1 cellular context compared by ENCODE assay signal in the genomic region with DNA sequence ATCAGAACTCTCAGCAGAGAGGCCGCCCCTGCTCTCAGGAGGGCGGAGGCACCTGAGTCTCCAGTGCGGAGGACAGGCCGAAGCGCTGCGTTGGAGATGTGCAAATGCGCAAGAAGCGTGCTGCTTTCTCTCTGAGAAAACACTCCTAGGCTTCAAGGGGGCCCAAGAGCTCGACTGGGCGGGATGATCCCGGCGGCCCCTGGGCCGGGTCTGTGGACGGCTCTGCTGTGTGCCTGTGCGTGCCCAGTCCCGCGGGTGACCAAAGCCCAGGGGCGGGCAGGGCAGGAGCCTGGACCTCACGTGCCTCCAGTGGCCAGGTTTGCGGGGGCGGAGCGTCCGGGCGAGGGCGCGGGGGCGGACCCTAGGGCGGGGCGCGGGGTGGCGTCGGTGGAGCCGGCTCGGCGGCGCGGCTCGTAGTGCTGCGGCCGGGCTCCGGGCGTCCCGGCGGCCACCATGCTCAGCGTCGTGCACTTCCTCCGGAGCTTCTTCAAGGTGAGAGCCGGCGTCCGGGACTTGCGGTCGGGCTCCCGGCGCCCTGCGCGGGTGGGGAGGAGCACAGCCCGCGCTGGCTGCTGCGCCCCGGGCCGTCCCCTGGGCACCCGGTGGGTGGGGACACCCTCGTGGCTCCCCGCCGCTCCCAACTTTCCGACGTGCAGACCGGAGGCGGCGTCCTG.
TF ChIP-seq lines count a peak whose summit lies in the region.

A gene with protein sequence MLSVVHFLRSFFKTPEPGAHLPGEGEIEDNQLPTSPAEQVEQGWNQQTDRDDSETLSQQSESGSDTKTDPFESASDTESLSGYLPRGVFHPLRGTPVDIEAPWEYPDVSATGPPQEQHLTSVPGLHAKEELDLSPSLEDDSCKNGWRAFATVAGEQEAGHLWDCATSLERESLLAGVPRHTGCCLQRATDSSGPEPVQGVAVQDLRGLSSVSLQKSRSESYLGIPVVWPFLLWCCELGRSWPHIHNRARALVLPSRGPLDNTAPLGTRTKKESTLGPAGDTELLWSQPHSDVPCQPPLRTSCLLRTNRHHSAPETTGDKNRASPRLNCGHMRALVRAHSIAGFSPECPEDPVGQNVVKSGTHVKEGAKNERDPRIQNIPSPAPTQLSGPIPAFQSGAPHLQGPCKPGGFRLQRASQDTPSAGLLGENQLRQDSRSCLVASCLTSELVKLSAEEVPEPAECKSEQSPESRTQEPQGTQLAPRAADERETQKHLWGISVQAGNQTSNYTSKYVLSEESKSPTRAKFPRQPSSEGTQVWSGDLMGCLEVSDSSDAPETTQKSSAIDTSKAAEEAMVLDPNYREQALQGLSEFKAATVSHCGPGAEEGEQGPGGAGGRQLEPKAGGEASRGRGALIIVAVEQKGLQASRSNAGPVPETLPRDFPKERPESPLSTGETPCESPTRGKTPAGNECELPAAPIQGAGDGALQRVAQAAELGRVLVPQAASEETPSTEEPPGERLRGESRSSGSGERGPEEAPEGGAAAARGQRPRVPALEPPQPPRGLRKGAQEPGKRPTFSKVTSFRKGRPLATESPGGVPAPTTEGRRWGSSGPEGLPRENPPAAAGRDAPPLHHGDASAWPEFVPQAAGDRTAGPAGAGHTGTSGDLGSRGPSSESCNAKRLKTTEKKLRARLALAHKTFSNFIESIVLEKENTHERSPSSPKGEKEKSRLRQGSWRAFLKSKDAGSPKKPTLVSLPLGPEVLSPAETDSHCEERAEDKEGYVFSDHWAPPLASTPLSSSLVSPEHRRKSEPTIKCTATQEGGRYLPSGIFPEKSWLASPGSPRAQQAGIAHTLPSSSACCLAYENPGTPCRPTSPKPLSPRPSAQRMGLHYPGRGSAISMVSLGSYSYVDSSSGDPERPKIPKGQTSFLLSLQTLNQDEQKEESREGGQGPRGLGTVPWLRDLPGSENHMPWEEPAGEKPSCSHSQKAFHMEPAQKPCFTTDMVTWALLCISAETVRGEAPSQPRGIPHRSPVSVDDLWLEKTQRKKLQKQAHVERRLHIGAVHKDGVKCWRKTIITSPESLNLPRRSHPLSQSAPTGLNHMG (N-terminal part only) (plus strand): TSS at position 414 of the 674 bp plus-strand sequence. CDS start 40 bp downstream, at position 454.

TF ChIP-seq in GM12878, 131 proteins besides CTCF, POLR2A, EP300 and RAD21 (continued from another document):
- TF ChIP-seq, protein P1, sequence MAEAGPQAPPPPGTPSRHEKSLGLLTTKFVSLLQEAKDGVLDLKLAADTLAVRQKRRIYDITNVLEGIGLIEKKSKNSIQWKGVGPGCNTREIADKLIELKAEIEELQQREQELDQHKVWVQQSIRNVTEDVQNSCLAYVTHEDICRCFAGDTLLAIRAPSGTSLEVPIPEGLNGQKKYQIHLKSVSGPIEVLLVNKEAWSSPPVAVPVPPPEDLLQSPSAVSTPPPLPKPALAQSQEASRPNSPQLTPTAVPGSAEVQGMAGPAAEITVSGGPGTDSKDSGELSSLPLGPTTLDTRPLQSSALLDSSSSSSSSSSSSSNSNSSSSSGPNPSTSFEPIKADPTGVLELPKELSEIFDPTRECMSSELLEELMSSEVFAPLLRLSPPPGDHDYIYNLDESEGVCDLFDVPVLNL (IDR thresholded peaks at IDR 0.05; ENCODE audit: low read depth, low read length): no peak
- TF ChIP-seq, protein P2, sequence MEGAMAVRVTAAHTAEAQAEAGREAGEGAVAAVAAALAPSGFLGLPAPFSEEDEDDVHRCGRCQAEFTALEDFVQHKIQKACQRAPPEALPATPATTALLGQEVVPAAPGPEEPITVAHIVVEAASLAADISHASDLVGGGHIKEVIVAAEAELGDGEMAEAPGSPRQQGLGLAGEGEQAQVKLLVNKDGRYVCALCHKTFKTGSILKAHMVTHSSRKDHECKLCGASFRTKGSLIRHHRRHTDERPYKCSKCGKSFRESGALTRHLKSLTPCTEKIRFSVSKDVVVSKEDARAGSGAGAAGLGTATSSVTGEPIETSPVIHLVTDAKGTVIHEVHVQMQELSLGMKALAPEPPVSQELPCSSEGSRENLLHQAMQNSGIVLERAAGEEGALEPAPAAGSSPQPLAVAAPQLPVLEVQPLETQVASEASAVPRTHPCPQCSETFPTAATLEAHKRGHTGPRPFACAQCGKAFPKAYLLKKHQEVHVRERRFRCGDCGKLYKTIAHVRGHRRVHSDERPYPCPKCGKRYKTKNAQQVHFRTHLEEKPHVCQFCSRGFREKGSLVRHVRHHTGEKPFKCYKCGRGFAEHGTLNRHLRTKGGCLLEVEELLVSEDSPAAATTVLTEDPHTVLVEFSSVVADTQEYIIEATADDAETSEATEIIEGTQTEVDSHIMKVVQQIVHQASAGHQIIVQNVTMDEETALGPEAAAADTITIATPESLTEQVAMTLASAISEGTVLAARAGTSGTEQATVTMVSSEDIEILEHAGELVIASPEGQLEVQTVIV (IDR thresholded peaks at IDR 0.05; ENCODE audit: borderline replicate concordance, partially characterized antibody): no peak
- TF ChIP-seq, protein P3, sequence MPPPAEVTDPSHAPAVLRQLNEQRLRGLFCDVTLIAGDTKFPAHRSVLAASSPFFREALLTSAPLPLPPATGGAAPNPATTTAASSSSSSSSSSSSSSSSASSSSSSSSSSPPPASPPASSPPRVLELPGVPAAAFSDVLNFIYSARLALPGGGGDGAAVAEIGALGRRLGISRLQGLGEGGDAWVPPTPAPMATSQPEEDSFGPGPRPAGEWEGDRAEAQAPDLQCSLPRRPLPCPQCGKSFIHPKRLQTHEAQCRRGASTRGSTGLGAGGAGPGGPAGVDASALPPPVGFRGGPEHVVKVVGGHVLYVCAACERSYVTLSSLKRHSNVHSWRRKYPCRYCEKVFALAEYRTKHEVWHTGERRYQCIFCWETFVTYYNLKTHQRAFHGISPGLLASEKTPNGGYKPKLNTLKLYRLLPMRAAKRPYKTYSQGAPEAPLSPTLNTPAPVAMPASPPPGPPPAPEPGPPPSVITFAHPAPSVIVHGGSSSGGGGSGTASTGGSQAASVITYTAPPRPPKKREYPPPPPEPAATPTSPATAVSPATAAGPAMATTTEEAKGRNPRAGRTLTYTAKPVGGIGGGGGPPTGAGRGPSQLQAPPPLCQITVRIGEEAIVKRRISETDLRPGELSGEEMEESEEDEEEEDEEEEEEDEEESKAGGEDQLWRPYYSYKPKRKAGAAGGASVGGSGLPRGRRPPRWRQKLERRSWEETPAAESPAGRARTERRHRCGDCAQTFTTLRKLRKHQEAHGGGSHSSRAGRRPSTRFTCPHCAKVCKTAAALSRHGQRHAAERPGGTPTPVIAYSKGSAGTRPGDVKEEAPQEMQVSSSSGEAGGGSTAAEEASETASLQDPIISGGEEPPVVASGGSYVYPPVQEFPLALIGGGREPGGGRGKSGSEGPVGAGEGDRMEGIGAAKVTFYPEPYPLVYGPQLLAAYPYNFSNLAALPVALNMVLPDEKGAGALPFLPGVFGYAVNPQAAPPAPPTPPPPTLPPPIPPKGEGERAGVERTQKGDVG (CRISPR knock-in tag; IDR thresholded peaks at IDR 0.05): no peak
- TF ChIP-seq KLF5 (IDR thresholded peaks at IDR 0.05; ENCODE audit: partially characterized antibody): no peak
- TF ChIP-seq, protein P4, sequence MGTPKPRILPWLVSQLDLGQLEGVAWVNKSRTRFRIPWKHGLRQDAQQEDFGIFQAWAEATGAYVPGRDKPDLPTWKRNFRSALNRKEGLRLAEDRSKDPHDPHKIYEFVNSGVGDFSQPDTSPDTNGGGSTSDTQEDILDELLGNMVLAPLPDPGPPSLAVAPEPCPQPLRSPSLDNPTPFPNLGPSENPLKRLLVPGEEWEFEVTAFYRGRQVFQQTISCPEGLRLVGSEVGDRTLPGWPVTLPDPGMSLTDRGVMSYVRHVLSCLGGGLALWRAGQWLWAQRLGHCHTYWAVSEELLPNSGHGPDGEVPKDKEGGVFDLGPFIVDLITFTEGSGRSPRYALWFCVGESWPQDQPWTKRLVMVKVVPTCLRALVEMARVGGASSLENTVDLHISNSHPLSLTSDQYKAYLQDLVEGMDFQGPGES (IDR thresholded peaks at IDR 0.05): no peak
- TF ChIP-seq JUNB (IDR thresholded peaks at IDR 0.05): no peak
- no peak for TF ChIP-seq EED (IDR thresholded peaks at IDR 0.05; ENCODE audit: low read depth)
- TF ChIP-seq CBX5 (IDR thresholded peaks at IDR 0.05; ENCODE audit: low read depth): no peak
- TF ChIP-seq SP1 (IDR thresholded peaks at IDR 0.05; ENCODE audit: low read depth, low read length): no peak
- TF ChIP-seq SUZ12 (IDR thresholded peaks at IDR 0.05; ENCODE audit: unreplicated experiment): peak; percentile 42
- TF ChIP-seq CREB1 (IDR thresholded peaks at IDR 0.05; ENCODE audit: low read depth): no peak
- TF ChIP-seq DPF2 (IDR thresholded peaks at IDR 0.05): 0 out of 2 replicates have a peak, but pooled peaks have one; percentile 21
- TF ChIP-seq IKZF1 (conservative IDR thresholded peaks at IDR 0.05): peak; percentile 65
- TF ChIP-seq MYB (IDR thresholded peaks at IDR 0.05; ENCODE audit: borderline replicate concordance, low read depth, low read length): no peak
- TF ChIP-seq, protein P5, sequence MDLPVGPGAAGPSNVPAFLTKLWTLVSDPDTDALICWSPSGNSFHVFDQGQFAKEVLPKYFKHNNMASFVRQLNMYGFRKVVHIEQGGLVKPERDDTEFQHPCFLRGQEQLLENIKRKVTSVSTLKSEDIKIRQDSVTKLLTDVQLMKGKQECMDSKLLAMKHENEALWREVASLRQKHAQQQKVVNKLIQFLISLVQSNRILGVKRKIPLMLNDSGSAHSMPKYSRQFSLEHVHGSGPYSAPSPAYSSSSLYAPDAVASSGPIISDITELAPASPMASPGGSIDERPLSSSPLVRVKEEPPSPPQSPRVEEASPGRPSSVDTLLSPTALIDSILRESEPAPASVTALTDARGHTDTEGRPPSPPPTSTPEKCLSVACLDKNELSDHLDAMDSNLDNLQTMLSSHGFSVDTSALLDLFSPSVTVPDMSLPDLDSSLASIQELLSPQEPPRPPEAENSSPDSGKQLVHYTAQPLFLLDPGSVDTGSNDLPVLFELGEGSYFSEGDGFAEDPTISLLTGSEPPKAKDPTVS (IDR thresholded peaks at IDR 0.05; ENCODE audit: low read depth, low read length): no peak
- no peak for TF ChIP-seq ZNF384 (IDR thresholded peaks at IDR 0.05; ENCODE audit: borderline replicate concordance, low read depth, low read length)
- TF ChIP-seq TCF12 (IDR thresholded peaks at IDR 0.05; ENCODE audit: low read depth, low read length): no peak
- no peak for TF ChIP-seq FOXM1 (IDR thresholded peaks at IDR 0.05; ENCODE audit: low read depth, low read length)
- no peak for TF ChIP-seq ZNF274 (IDR thresholded peaks at IDR 0.05; ENCODE audit: insufficient read depth, insufficient read length)
- TF ChIP-seq TCF7 (IDR thresholded peaks at IDR 0.05; ENCODE audit: borderline replicate concordance): no peak
- TF ChIP-seq BHLHE40 (IDR thresholded peaks at IDR 0.05; ENCODE audit: borderline replicate concordance in 1 of 2, low read depth in 2 of 2, low read length in 1 of 2): peak; percentile 56 to 88; a peak in 3 of 4 replicates
- TF ChIP-seq WRNIP1 (IDR thresholded peaks at IDR 0.05; ENCODE audit: borderline replicate concordance, low read depth, low read length): no peak
- TF ChIP-seq NFXL1 (IDR thresholded peaks at IDR 0.05; ENCODE audit: borderline replicate concordance): no peak
- TF ChIP-seq, protein P6, sequence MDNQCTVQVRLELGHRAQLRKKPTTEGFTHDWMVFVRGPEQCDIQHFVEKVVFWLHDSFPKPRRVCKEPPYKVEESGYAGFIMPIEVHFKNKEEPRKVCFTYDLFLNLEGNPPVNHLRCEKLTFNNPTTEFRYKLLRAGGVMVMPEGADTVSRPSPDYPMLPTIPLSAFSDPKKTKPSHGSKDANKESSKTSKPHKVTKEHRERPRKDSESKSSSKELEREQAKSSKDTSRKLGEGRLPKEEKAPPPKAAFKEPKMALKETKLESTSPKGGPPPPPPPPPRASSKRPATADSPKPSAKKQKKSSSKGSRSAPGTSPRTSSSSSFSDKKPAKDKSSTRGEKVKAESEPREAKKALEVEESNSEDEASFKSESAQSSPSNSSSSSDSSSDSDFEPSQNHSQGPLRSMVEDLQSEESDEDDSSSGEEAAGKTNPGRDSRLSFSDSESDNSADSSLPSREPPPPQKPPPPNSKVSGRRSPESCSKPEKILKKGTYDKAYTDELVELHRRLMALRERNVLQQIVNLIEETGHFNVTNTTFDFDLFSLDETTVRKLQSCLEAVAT (IDR thresholded peaks at IDR 0.05): no peak
- TF ChIP-seq, protein P7, sequence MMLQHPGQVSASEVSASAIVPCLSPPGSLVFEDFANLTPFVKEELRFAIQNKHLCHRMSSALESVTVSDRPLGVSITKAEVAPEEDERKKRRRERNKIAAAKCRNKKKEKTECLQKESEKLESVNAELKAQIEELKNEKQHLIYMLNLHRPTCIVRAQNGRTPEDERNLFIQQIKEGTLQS (IDR thresholded peaks at IDR 0.05; ENCODE audit: borderline replicate concordance, extremely low read depth, low read depth, low read length): no peak
- no peak for TF ChIP-seq YBX1 (IDR thresholded peaks at IDR 0.05)
- no peak for TF ChIP-seq SIX5 (IDR thresholded peaks at IDR 0.05; ENCODE audit: low read depth, low read length, severe bottlenecking)
